Comparison of ENCODE assay signal across 1 cellular context in the genomic region with DNA sequence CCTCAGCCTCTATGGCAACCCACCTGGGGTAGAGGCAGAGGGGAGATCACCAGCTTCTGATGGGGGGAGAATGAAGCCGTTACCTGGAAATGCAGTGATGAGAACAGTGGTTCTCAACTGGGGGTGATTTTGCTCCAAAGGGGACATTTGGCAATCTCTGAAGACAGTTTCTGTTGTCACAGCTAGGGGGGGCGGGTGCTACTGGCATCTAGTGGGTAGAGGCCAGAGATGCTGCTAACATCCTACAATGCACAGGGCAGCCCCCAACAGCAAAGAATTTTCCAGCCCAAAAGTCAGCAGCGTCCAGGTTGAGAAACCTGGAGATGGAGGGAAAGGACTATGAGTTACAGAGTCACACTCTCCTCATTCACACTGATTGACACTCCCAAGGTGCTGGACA.
TF ChIP-seq lines count a peak whose summit lies in the region.

No MANE protein-coding gene starts in this region.

TF ChIP-seq in HepG2, 621 proteins besides CTCF, POLR2A, EP300 and RAD21 (continued from another document):
- TF ChIP-seq, protein P1, sequence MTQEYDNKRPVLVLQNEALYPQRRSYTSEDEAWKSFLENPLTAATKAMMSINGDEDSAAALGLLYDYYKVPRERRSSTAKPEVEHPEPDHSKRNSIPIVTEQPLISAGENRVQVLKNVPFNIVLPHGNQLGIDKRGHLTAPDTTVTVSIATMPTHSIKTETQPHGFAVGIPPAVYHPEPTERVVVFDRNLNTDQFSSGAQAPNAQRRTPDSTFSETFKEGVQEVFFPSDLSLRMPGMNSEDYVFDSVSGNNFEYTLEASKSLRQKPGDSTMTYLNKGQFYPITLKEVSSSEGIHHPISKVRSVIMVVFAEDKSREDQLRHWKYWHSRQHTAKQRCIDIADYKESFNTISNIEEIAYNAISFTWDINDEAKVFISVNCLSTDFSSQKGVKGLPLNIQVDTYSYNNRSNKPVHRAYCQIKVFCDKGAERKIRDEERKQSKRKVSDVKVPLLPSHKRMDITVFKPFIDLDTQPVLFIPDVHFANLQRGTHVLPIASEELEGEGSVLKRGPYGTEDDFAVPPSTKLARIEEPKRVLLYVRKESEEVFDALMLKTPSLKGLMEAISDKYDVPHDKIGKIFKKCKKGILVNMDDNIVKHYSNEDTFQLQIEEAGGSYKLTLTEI (CRISPR knock-in tag; conservative IDR thresholded peaks at IDR 0.05), result no peak
- TF ChIP-seq RFXAP (CRISPR knock-in tag; IDR thresholded peaks at IDR 0.05; ENCODE audit: borderline replicate concordance), result no peak
